Comparison of ENCODE assay signal across 19 cellular contexts in genomic region chr11:8698379-8698851, GRCh38. TPM values are rescaled to one million over a fixed set of nuclear protein-coding genes. Genes with fewer than 3 reads are reported as not detected.
DNase-seq lines count a peak whose midpoint lies in the region; ATAC-seq and TF ChIP-seq lines count a peak whose summit lies in the region.
"Had no signal": no experiment of that assay in that cellular context is flagged by ENCODE, and none has a peak within 500 bp of the region (broad histone marks: within the 10 kb centered on the region; RNA-seq: fewer than 3 reads in every experiment).

No MANE protein-coding gene starts in this region.

- H3K4me1 ChIP-seq in HUES6 (ENCODE audit: control insufficient read depth, insufficient read depth, low read length) = peaks cover 52% of the 10 kb centered on the region

- peak overlapping the region; percentile 69 for H3K9ac ChIP-seq in HUES6 (ENCODE audit: low read length)

- H3K27ac Mint-ChIP-seq in dendritic cell treated with granulocyte-macrophage colony-stimulating factor and Interleukin-4, amounts not matched to agents 40 ng/mL and 50 ng/mL, for 4 days = peak overlapping the region; percentile 66
- H3K27ac Mint-ChIP-seq in nephron = peak overlapping the region in 2 of 3 experiments; percentile 35 to 53
- no peak overlapping the region for H3K27ac Mint-ChIP-seq in nephron progenitor cell

- no peaks in the 10 kb centered on the region for H3K27me3 ChIP-seq in HUES6 (ENCODE audit: control insufficient read depth, insufficient read depth, low read length)

- peaks cover 41% of the 10 kb centered on the region for H3K36me3 ChIP-seq in HUES6 (ENCODE audit: control insufficient read depth, insufficient read depth, low read length)

- no peak for DNase-seq in NCI-H2196 treated with DMSO at 0.1 percent for 48 hours (lab: John Stamatoyannopoulos, UW; ENCODE audit: unreplicated experiment)
- DNase-seq in nephron progenitor cell = no peak
- DNase-seq: activated CD4-positive, CD25-positive, alpha-beta regulatory T cell; activated CD8-positive, alpha-beta memory T cell treated with anti-CD3 and anti-CD28 coated beads for 24 hours; amniotic stem cell; cerebellar nuclear complex; left ventricle myocardium superior; NCI-H2081; NCI-H524 treated with DMSO at 0.1 percent for 48 hours; psoas muscle; SHP77; stimulated activated naive CD8-positive, alpha-beta T cell treated with anti-CD3 and anti-CD28 coated beads, Interleukin-15, Interleukin-2, amounts not matched to agents 100 U/mL and 50 U/mL, for 24 hours; T-helper 2 cell had no signal

- H3K4me1 Mint-ChIP-seq in dendritic cell treated with granulocyte-macrophage colony-stimulating factor and Interleukin-4, amounts not matched to agents 40 ng/mL and 50 ng/mL, for 4 days (ENCODE audit: low read depth) = peaks cover 46% of the 10 kb centered on the region
- H3K4me1 Mint-ChIP-seq in nephron (peaks cover 27% of the 10 kb centered on the region), nephron progenitor cell (peaks cover 31% of the 10 kb centered on the region)

- intact Hi-C loops in dendritic cell treated with granulocyte-macrophage colony-stimulating factor and Interleukin-4, amounts not matched to agents 40 ng/mL and 50 ng/mL, for 4 days (cut with micrococcal nuclease) = no loop called here

- TF ChIP-seq CTCF in nephron (IDR thresholded peaks at IDR 0.05; ENCODE audit: unreplicated experiment in 3 of 3) = no peak
- no peak for TF ChIP-seq CTCF in nephron progenitor cell (IDR thresholded peaks at IDR 0.05)

- H3K4me3 ChIP-seq in HUES6 (ENCODE audit: low read depth, low read length) = peak overlapping the region; percentile 37
- H3K4me3 ChIP-seq: K562, psoas muscle had no signal

- H3K9me3 ChIP-seq in HUES6 (ENCODE audit: control insufficient read depth, insufficient read depth, low read depth, low read length) = no peaks in the 10 kb centered on the region
- H3K9me3 ChIP-seq: psoas muscle had no signal

- no peaks in the 10 kb centered on the region for H3K9me3 Mint-ChIP-seq in dendritic cell treated with granulocyte-macrophage colony-stimulating factor and Interleukin-4, amounts not matched to agents 40 ng/mL and 50 ng/mL, for 4 days
- no peaks in the 10 kb centered on the region for H3K9me3 Mint-ChIP-seq in nephron
- no peaks in the 10 kb centered on the region for H3K9me3 Mint-ChIP-seq in nephron progenitor cell

- no peak overlapping the region for H3K4me3 Mint-ChIP-seq in dendritic cell treated with granulocyte-macrophage colony-stimulating factor and Interleukin-4, amounts not matched to agents 40 ng/mL and 50 ng/mL, for 4 days
- H3K4me3 Mint-ChIP-seq in nephron = no peak overlapping the region
- no peak overlapping the region for H3K4me3 Mint-ChIP-seq in nephron progenitor cell

- H3K27me3 Mint-ChIP-seq in dendritic cell treated with granulocyte-macrophage colony-stimulating factor and Interleukin-4, amounts not matched to agents 40 ng/mL and 50 ng/mL, for 4 days = peaks cover 7% of the 10 kb centered on the region
- H3K27me3 Mint-ChIP-seq in nephron (ENCODE audit: low read depth) (no peaks in the 10 kb centered on the region), nephron progenitor cell (ENCODE audit: low read depth, poor library complexity) (no peaks in the 10 kb centered on the region)

- peak overlapping the region; percentile 86 for H3K27ac ChIP-seq in HUES6 (ENCODE audit: low read depth, low read length)
- H3K27ac ChIP-seq in temporal lobe (ENCODE audit: low read depth, low read length) = peak overlapping the region; percentile 95

- peaks cover 23% of the 10 kb centered on the region for H3K36me3 Mint-ChIP-seq in dendritic cell treated with granulocyte-macrophage colony-stimulating factor and Interleukin-4, amounts not matched to agents 40 ng/mL and 50 ng/mL, for 4 days (ENCODE audit: low read depth)
- peaks cover 67% of the 10 kb centered on the region for H3K36me3 Mint-ChIP-seq in nephron (ENCODE audit: low read depth)
- peaks cover 54% of the 10 kb centered on the region for H3K36me3 Mint-ChIP-seq in nephron progenitor cell (ENCODE audit: low read depth)

- no peak for ATAC-seq in HG03280 (IDR thresholded peaks at IDR 0.05; ENCODE audit: unreplicated experiment)
- ATAC-seq: K562; left ventricle myocardium superior; stimulated activated naive CD8-positive, alpha-beta T cell treated with anti-CD3 and anti-CD28 coated beads, Interleukin-15, Interleukin-2, amounts not matched to agents 100 U/mL and 50 U/mL, for 24 hours had no signal

RNA-seq across cellular contexts. Expression of gene RPL27A, which starts 15.8 kb away (rescaled TPM):
- 526 TPM for total RNA-seq in temporal lobe

RNA-seq across cellular contexts. Expression of gene TRIM66, which starts 15.9 kb away (rescaled TPM):
- 1.2 TPM for total RNA-seq in temporal lobe
